9 cellular contexts compared by ENCODE assay signal in genomic region chr7:128410092-128410665, GRCh38. TPM values are rescaled to one million over a fixed set of nuclear protein-coding genes. Genes with fewer than 3 reads are reported as not detected.
A peak's percentile ranks its signal among the peaks of the same experiment; 100 is the strongest.
DNase-seq lines count a peak whose midpoint lies in the region; ATAC-seq, FAIRE-seq and TF ChIP-seq lines count a peak whose summit lies in the region.
"Had no signal": no experiment of that assay in that cellular context is flagged by ENCODE, and none has a peak within 500 bp of the region (broad histone marks: within the 10 kb centered on the region; RNA-seq: fewer than 3 reads in every experiment).

No MANE protein-coding gene starts in this region.

- TF ChIP-seq CTCF in H1 (IDR thresholded peaks at IDR 0.05; ENCODE audit: control extremely low read depth in 1 of 3, insufficient read depth in 1 of 3, low read depth in 1 of 3, low read length in 3 of 3), result no peak
- TF ChIP-seq CTCF in mucosa of descending colon (IDR thresholded peaks at IDR 0.05), result no peak

- no peak overlapping the region for H2AK5ac ChIP-seq in H1 (ENCODE audit: low read depth, low read length)

- H3K23me2 ChIP-seq in H1 (ENCODE audit: low read depth, low read length), result peaks cover 14% of the 10 kb centered on the region; the same call in 1 of the 2 replicates

- no peak overlapping the region for H3K14ac ChIP-seq in H1 (ENCODE audit: insufficient read length)

- peak overlapping the region; percentile 93 for H3K4me3 Mint-ChIP-seq in activated CD4-positive, alpha-beta T cell treated with anti-CD3 and anti-CD28 coated beads, Interleukin-2, amount 10 ng/mL, durations not matched to agents 24 days and 14 days

- H3K27me3 ChIP-seq in H1 (replicated peaks in 1 of 4; ENCODE audit: control insufficient read depth in 3 of 4, extremely low read depth in 1 of 4, insufficient read depth in 3 of 4, low read length in 3 of 4), result peaks cover 33 to 68% (median 49%) of the 10 kb centered on the region in 4 experiments

- TF ChIP-seq EP300 in H1 (IDR thresholded peaks at IDR 0.05; ENCODE audit: borderline replicate concordance in 1 of 2, low read depth in 2 of 2, low read length in 2 of 2), result no peak

- H2BK12ac ChIP-seq in H1 (ENCODE audit: low read depth, low read length), result no peak overlapping the region

- H3K79me2 ChIP-seq in H1 (ENCODE audit: control insufficient read depth in 1 of 2, insufficient read depth in 2 of 2, low read length in 2 of 2), result no peaks in the 10 kb centered on the region

- intact Hi-C loops in activated CD4-positive, alpha-beta T cell treated with anti-CD3 and anti-CD28 coated beads, Interleukin-2, amount 10 ng/mL, durations not matched to agents 24 days and 14 days (cut with micrococcal nuclease), result loop anchor here (1.0 kb wide), 2 partner anchors 12 to 45 kb away; partner anchors contain the start of gene HILPDA
- intact Hi-C loops in mucosa of descending colon (cut with DNase I, micrococcal nuclease), result no loop called here

- peaks cover 5 to 14% of the 10 kb centered on the region in 2 experiments for H4K20me1 ChIP-seq in H1 (replicated peaks in 1 of 2; ENCODE audit: control insufficient read depth in 1 of 2, insufficient read depth in 2 of 2, low read length in 2 of 2)

- no peaks in the 10 kb centered on the region for H3K79me1 ChIP-seq in H1 (ENCODE audit: low read depth, low read length)

- H3K36me3 ChIP-seq in H1 (ENCODE audit: control insufficient read depth in 2 of 4, insufficient read depth in 4 of 4, low read length in 3 of 4), result no peaks in the 10 kb centered on the region
- no peaks in the 10 kb centered on the region for H3K36me3 ChIP-seq in mucosa of descending colon (ENCODE audit: low read depth)

- H2AFZ ChIP-seq in H1 (ENCODE audit: low read length), result peak overlapping the region; percentile 94

- H3K4me1 ChIP-seq in H1 (replicated peaks in 1 of 4; ENCODE audit: control insufficient read depth in 3 of 4, insufficient read depth in 4 of 4, low read length in 3 of 4) (peaks cover 0 to 25% (median 18%) of the 10 kb centered on the region in 4 experiments; a peak in 6 of 7 replicates), mucosa of descending colon (ENCODE audit: low read depth) (peaks cover 11% of the 10 kb centered on the region)

- DNase-seq in NCI-H1092 treated with DMSO at 0.1 percent for 48 hours (lab: John Stamatoyannopoulos, UW), result peak; percentile 40
- DNase-seq in NCI-H1092 (lab: John Stamatoyannopoulos, UW), result no peak
- DNase-seq in NCI-H2171 treated with DMSO at 0.1 percent for 48 hours (lab: John Stamatoyannopoulos, UW), result peak; percentile 80
- DNase-seq in activated CD4-positive, alpha-beta T cell treated with anti-CD3 and anti-CD28 coated beads, Interleukin-2, amount 10 ng/mL, durations not matched to agents 24 days and 14 days, result peak; percentile 90
- no peak for DNase-seq in H1 (ENCODE audit: low read depth in 1 of 2, low spot score in 2 of 2)
- peak; percentile 55 to 78 (median 76) for DNase-seq in mucosa of descending colon
- peak; percentile 53 for DNase-seq in stimulated activated naive CD4-positive, alpha-beta T cell treated with Interleukin-2 at 50 U/mL for 16 hours (lab: John Stamatoyannopoulos, UW)

- peak overlapping the region; percentile 80; the same call in 1 of the 2 replicates for H3K18ac ChIP-seq in H1 (ENCODE audit: extremely low read depth, low read length)

- POLR2A ChIA-PET in H1 (lab: Charles Lee; ENCODE audit: partially characterized antibody), result interaction anchor here (1.0 to 1.3 kb wide), 4 partner anchors 14 to 453 kb away, joined by 3 read pairs; no protein-coding TSS in a partner anchor

- H3K27ac Mint-ChIP-seq in activated CD4-positive, alpha-beta T cell treated with anti-CD3 and anti-CD28 coated beads, Interleukin-2, amount 10 ng/mL, durations not matched to agents 24 days and 14 days, result peak overlapping the region; percentile 87

- H3K9me3 Mint-ChIP-seq in activated CD4-positive, alpha-beta T cell treated with anti-CD3 and anti-CD28 coated beads, Interleukin-2, amount 10 ng/mL, durations not matched to agents 24 days and 14 days, result no peaks in the 10 kb centered on the region

- peaks cover 22% of the 10 kb centered on the region for H3K27me3 Mint-ChIP-seq in activated CD4-positive, alpha-beta T cell treated with anti-CD3 and anti-CD28 coated beads, Interleukin-2, amount 10 ng/mL, durations not matched to agents 24 days and 14 days

- no peak overlapping the region; the same call in 1 of the 2 replicates for H2BK5ac ChIP-seq in H1 (ENCODE audit: low read depth, low read length)

- peak overlapping the region; percentile 52 to 78 (median 64) for H3K4me3 ChIP-seq in H1 (ENCODE audit: extremely low read depth in 1 of 4, insufficient read depth in 2 of 4, low read depth in 3 of 4, low read length in 4 of 4)
- H3K4me3 ChIP-seq in mucosa of descending colon, result peak overlapping the region; percentile 20

- H3K36me3 Mint-ChIP-seq in activated CD4-positive, alpha-beta T cell treated with anti-CD3 and anti-CD28 coated beads, Interleukin-2, amount 10 ng/mL, durations not matched to agents 24 days and 14 days (ENCODE audit: low read depth), result peaks cover 2% of the 10 kb centered on the region

- no peak for TF ChIP-seq POLR2A in H1 (IDR thresholded peaks at IDR 0.05; ENCODE audit: control extremely low read depth in 1 of 2, low read depth in 2 of 2, low read length in 2 of 2)

- no peak overlapping the region for H4K91ac ChIP-seq in H1 (replicated peaks; ENCODE audit: insufficient read length, low read length)

- no peak overlapping the region for H2BK120ac ChIP-seq in H1 (replicated peaks; ENCODE audit: low read depth, low read length)

- ATAC-seq in HG02759 (IDR thresholded peaks at IDR 0.05; ENCODE audit: unreplicated experiment) (peak; percentile 12), mucosa of descending colon (peak; percentile 39)

- H3K23ac ChIP-seq in H1 (ENCODE audit: insufficient read length), result no peak overlapping the region

- H3K9ac ChIP-seq in H1 (replicated peaks in 1 of 4; ENCODE audit: extremely low read depth in 1 of 4, low read depth in 3 of 4, low read length in 3 of 4), result peak overlapping the region in 1 of 4 experiments; percentile 49; a peak in 3 of 7 replicates

- no peak overlapping the region for H2BK15ac ChIP-seq in H1 (ENCODE audit: low read length)

- H3K9me3 ChIP-seq in H1 (ENCODE audit: insufficient read depth in 2 of 2, low read depth in 1 of 2, low read length in 1 of 2), result no peaks in the 10 kb centered on the region
- H3K9me3 ChIP-seq in mucosa of descending colon, result no peaks in the 10 kb centered on the region

- H2BK20ac ChIP-seq in H1 (ENCODE audit: low read length), result no peak overlapping the region

- H4K8ac ChIP-seq in H1 (ENCODE audit: extremely low read depth, insufficient read depth, low read length), result peak overlapping the region; percentile 45; the same call in 1 of the 2 replicates

- H3K27ac ChIP-seq in H1 (ENCODE audit: low read depth, low read length), result no peak overlapping the region

- H3K4ac ChIP-seq in H1 (replicated peaks; ENCODE audit: insufficient read length, low read depth, low read length), result no peak overlapping the region

- H3K4me2 ChIP-seq in H1 (ENCODE audit: insufficient read depth in 1 of 2, low read depth in 2 of 2, low read length in 2 of 2), result peak overlapping the region; percentile 94 to 95

- WGBS in H1 (ENCODE audit: extremely low coverage in 1 of 2, insufficient coverage in 1 of 2, insufficient read length in 1 of 2, insufficient replicate concordance in 2 of 2, low coverage in 1 of 2, low lambda C conversion rate in 2 of 2, missing lambda C conversion rate in 1 of 2), 2 experiments, result 6% methylated on average over 19 of the region's 31 CpGs; no CpG with 5 or more reads in 1 of the 2 experiments

- H3K56ac ChIP-seq in H1 (replicated peaks; ENCODE audit: insufficient read length, low read depth, low read length), result peak overlapping the region; percentile 75

- H4K5ac ChIP-seq in H1 (ENCODE audit: insufficient read length, low read depth, low read length), result no peak overlapping the region

- no peak for FAIRE-seq in H1 (lab: Jason Lieb, UNC)
- FAIRE-seq: A204.1 had no signal

- peaks cover 33% of the 10 kb centered on the region for H3K4me1 Mint-ChIP-seq in activated CD4-positive, alpha-beta T cell treated with anti-CD3 and anti-CD28 coated beads, Interleukin-2, amount 10 ng/mL, durations not matched to agents 24 days and 14 days

- CTCF ChIA-PET in H1 (lab: Charles Lee; ENCODE audit: partially characterized antibody), result interaction anchor here (0.6 to 24.8 kb wide), 8 partner anchors 8 to 64 kb away, joined by 3 to 348 read pairs (median 21); no protein-coding TSS in a partner anchor

- TF ChIP-seq RAD21 in H1 (IDR thresholded peaks at IDR 0.05 in 1 of 2, conservative IDR thresholded peaks at IDR 0.05 in 1 of 2; ENCODE audit: low read depth in 2 of 2, low read length in 2 of 2), result no peak

RNA-seq across cellular contexts. Expression of gene IMPDH1, which starts 0.4 kb away (rescaled TPM):
- 102 and 105 TPM in 2 replicates for total RNA-seq in activated CD4-positive, alpha-beta T cell treated with anti-CD3 and anti-CD28 coated beads, Interleukin-2, amount 10 ng/mL, durations not matched to agents 24 days and 14 days
- total RNA-seq in H1 (2021; fragmentation: NEBNext Ultra II Directional; extraction: Animal tissue kit (Norgen Biotek cat#: 25700)), result 44.0 and 45.8 TPM in 2 replicates
- polyA plus RNA-seq in H1 (2011; rRNA removed), result 45.8 and 65.7 TPM in 2 replicates
- polyA plus RNA-seq in H1 (2011; cell fraction: cytosol; rRNA removed), result 43.6 TPM
- polyA plus RNA-seq in H1 (2011; cell fraction: nucleus; rRNA removed), result 114 TPM
- 25.6 to 53.4 TPM (median 41.9 TPM) in 4 replicates for polyA plus RNA-seq in H1 (2012, experiment 1 of 2)
- polyA plus RNA-seq in H1 (2012, experiment 2 of 2), result 34.0 TPM
- polyA plus RNA-seq in H1 (2013, experiment 1 of 2), result 24.3 TPM
- polyA plus RNA-seq in H1 (2013, experiment 2 of 2), result 24.7 TPM
- 45.8 and 49.4 TPM in 2 replicates for polyA minus RNA-seq in H1 (2011; rRNA and poly(A)+ RNA removed)
- 24.7 TPM for polyA minus RNA-seq in H1 (2011; cell fraction: cytosol; rRNA and poly(A)+ RNA removed)
- polyA minus RNA-seq in H1 (2011; cell fraction: nucleus; rRNA and poly(A)+ RNA removed), result 44.8 TPM
- total RNA-seq in mucosa of descending colon, result 10 to 100 TPM; 21.3 to 37.0 (median 35.5) TPM

RNA-seq across cellular contexts. Expression of gene HILPDA, which starts 45.5 kb away (rescaled TPM):
- total RNA-seq in activated CD4-positive, alpha-beta T cell treated with anti-CD3 and anti-CD28 coated beads, Interleukin-2, amount 10 ng/mL, durations not matched to agents 24 days and 14 days, result 171 TPM in 2 replicates
- 33.9 and 35.6 TPM in 2 replicates for total RNA-seq in H1 (2021; fragmentation: NEBNext Ultra II Directional; extraction: Animal tissue kit (Norgen Biotek cat#: 25700))
- 59.5 and 80.0 TPM in 2 replicates for polyA plus RNA-seq in H1 (2011; rRNA removed)
- 67.1 TPM for polyA plus RNA-seq in H1 (2011; cell fraction: cytosol; rRNA removed)
- 40.9 TPM for polyA plus RNA-seq in H1 (2011; cell fraction: nucleus; rRNA removed)
- polyA plus RNA-seq in H1 (2012, experiment 1 of 2), result 37.8 to 39.9 TPM (median 38.9 TPM) in 4 replicates
- polyA plus RNA-seq in H1 (2012, experiment 2 of 2), result 48.3 TPM
- 28.9 TPM for polyA plus RNA-seq in H1 (2013, experiment 1 of 2)
- 29.1 TPM for polyA plus RNA-seq in H1 (2013, experiment 2 of 2)
- 70.0 and 77.4 TPM in 2 replicates for polyA minus RNA-seq in H1 (2011; rRNA and poly(A)+ RNA removed)
- 20.9 TPM for polyA minus RNA-seq in H1 (2011; cell fraction: cytosol; rRNA and poly(A)+ RNA removed)
- 81.1 TPM for polyA minus RNA-seq in H1 (2011; cell fraction: nucleus; rRNA and poly(A)+ RNA removed)
- total RNA-seq in mucosa of descending colon, result 1 to 10 TPM; 5.8 to 9.8 (median 6.6) TPM

RNA-seq across cellular contexts. Expression of gene PRRT4, which starts 48.7 kb away (rescaled TPM):
- total RNA-seq in activated CD4-positive, alpha-beta T cell treated with anti-CD3 and anti-CD28 coated beads, Interleukin-2, amount 10 ng/mL, durations not matched to agents 24 days and 14 days, result 0.14 TPM in 2 replicates
- 0.34 and 0.69 TPM in 2 replicates for total RNA-seq in H1 (2021; fragmentation: NEBNext Ultra II Directional; extraction: Animal tissue kit (Norgen Biotek cat#: 25700))
- 1.0 and 2.4 TPM in 2 replicates for polyA plus RNA-seq in H1 (2011; rRNA removed)
- polyA plus RNA-seq in H1 (2011; cell fraction: cytosol; rRNA removed), result 0.85 TPM
- 2.1 TPM for polyA plus RNA-seq in H1 (2011; cell fraction: nucleus; rRNA removed)
- polyA plus RNA-seq in H1 (2012, experiment 1 of 2), result 0.40 to 1.2 TPM (median 0.82 TPM) in 4 replicates
- 0.54 TPM for polyA plus RNA-seq in H1 (2012, experiment 2 of 2)
- 1.1 TPM for polyA plus RNA-seq in H1 (2013, experiment 1 of 2)
- polyA plus RNA-seq in H1 (2013, experiment 2 of 2), result 1.2 TPM
- 0.47 TPM in 1 of 2 replicates, not detected in the other for polyA minus RNA-seq in H1 (2011; rRNA and poly(A)+ RNA removed)
- 1.2 TPM for polyA minus RNA-seq in H1 (2011; cell fraction: cytosol; rRNA and poly(A)+ RNA removed)
- 2.0 TPM for polyA minus RNA-seq in H1 (2011; cell fraction: nucleus; rRNA and poly(A)+ RNA removed)
- 1 to 10 TPM in 1 of 3 donors, under 1 TPM in 1, not detected in 1; 0.43 to 3.1 TPM for total RNA-seq in mucosa of descending colon

Comparison
In these comparisons a context has a peak if more than half of its experiments do, and no peak if none do; other contexts are left out.
1. DNase-seq: peak in NCI-H1092 treated with DMSO at 0.1 percent for 48 hours (single experiment), NCI-H2171 treated with DMSO at 0.1 percent for 48 hours (single experiment), activated CD4-positive, alpha-beta T cell treated with anti-CD3 and anti-CD28 coated beads, Interleukin-2, amount 10 ng/mL, durations not matched to agents 24 days and 14 days (single experiment), mucosa of descending colon (3 of 3) and stimulated activated naive CD4-positive, alpha-beta T cell treated with Interleukin-2 at 50 U/mL for 16 hours (single experiment); none in NCI-H1092 (single experiment) and H1 (0 of 2).